ENCODE assay signal across 1 cellular context in the genomic region with DNA sequence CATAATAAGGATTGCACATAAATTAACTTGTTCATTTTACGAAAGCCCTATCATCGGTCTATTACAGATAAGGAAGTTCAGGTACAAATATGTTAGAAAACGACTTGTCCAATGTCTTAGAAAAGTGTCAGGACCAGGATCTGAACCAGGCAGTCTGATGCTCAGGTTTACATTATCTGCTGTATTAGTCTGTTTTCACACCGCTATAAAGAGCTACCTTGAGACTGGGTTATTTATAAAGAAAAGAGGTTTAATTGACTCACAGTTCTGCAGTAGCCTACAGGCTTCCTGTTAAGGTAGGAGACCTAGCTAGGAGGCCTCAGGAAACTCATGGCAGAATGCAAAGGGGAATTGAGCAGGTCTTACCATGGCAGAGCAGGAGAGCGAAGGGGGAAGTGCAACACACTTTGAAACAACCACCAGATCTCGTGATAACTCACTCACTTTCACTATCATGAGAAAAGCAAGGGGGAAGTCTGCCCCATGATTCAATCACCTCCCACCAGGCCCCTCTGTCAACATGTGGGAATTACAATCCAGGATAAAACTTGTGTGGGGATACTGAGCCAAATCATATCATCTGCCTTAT.
A peak's percentile ranks its signal among the peaks of the same experiment; 100 is the strongest.
TF ChIP-seq lines count a peak whose summit lies in the region.

No MANE protein-coding gene starts in this region.

TF ChIP-seq in K562, 482 proteins besides CTCF, POLR2A, EP300 and RAD21 (continued from another document and continues in another):
- TF ChIP-seq, protein P1, sequence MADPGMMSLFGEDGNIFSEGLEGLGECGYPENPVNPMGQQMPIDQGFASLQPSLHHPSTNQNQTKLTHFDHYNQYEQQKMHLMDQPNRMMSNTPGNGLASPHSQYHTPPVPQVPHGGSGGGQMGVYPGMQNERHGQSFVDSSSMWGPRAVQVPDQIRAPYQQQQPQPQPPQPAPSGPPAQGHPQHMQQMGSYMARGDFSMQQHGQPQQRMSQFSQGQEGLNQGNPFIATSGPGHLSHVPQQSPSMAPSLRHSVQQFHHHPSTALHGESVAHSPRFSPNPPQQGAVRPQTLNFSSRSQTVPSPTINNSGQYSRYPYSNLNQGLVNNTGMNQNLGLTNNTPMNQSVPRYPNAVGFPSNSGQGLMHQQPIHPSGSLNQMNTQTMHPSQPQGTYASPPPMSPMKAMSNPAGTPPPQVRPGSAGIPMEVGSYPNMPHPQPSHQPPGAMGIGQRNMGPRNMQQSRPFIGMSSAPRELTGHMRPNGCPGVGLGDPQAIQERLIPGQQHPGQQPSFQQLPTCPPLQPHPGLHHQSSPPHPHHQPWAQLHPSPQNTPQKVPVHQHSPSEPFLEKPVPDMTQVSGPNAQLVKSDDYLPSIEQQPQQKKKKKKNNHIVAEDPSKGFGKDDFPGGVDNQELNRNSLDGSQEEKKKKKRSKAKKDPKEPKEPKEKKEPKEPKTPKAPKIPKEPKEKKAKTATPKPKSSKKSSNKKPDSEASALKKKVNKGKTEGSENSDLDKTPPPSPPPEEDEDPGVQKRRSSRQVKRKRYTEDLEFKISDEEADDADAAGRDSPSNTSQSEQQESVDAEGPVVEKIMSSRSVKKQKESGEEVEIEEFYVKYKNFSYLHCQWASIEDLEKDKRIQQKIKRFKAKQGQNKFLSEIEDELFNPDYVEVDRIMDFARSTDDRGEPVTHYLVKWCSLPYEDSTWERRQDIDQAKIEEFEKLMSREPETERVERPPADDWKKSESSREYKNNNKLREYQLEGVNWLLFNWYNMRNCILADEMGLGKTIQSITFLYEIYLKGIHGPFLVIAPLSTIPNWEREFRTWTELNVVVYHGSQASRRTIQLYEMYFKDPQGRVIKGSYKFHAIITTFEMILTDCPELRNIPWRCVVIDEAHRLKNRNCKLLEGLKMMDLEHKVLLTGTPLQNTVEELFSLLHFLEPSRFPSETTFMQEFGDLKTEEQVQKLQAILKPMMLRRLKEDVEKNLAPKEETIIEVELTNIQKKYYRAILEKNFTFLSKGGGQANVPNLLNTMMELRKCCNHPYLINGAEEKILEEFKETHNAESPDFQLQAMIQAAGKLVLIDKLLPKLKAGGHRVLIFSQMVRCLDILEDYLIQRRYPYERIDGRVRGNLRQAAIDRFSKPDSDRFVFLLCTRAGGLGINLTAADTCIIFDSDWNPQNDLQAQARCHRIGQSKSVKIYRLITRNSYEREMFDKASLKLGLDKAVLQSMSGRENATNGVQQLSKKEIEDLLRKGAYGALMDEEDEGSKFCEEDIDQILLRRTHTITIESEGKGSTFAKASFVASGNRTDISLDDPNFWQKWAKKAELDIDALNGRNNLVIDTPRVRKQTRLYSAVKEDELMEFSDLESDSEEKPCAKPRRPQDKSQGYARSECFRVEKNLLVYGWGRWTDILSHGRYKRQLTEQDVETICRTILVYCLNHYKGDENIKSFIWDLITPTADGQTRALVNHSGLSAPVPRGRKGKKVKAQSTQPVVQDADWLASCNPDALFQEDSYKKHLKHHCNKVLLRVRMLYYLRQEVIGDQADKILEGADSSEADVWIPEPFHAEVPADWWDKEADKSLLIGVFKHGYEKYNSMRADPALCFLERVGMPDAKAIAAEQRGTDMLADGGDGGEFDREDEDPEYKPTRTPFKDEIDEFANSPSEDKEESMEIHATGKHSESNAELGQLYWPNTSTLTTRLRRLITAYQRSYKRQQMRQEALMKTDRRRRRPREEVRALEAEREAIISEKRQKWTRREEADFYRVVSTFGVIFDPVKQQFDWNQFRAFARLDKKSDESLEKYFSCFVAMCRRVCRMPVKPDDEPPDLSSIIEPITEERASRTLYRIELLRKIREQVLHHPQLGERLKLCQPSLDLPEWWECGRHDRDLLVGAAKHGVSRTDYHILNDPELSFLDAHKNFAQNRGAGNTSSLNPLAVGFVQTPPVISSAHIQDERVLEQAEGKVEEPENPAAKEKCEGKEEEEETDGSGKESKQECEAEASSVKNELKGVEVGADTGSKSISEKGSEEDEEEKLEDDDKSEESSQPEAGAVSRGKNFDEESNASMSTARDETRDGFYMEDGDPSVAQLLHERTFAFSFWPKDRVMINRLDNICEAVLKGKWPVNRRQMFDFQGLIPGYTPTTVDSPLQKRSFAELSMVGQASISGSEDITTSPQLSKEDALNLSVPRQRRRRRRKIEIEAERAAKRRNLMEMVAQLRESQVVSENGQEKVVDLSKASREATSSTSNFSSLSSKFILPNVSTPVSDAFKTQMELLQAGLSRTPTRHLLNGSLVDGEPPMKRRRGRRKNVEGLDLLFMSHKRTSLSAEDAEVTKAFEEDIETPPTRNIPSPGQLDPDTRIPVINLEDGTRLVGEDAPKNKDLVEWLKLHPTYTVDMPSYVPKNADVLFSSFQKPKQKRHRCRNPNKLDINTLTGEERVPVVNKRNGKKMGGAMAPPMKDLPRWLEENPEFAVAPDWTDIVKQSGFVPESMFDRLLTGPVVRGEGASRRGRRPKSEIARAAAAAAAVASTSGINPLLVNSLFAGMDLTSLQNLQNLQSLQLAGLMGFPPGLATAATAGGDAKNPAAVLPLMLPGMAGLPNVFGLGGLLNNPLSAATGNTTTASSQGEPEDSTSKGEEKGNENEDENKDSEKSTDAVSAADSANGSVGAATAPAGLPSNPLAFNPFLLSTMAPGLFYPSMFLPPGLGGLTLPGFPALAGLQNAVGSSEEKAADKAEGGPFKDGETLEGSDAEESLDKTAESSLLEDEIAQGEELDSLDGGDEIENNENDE (IDR thresholded peaks at IDR 0.05; ENCODE audit: low read depth, low read length), result no peak
- TF ChIP-seq SIN3B (IDR thresholded peaks at IDR 0.05; ENCODE audit: low read depth), result no peak
- no peak for TF ChIP-seq YY1 (IDR thresholded peaks at IDR 0.05; ENCODE audit: borderline replicate concordance in 1 of 3, control insufficient read depth in 1 of 3, extremely low read depth in 1 of 3, insufficient read depth in 3 of 3, insufficient read length in 1 of 3, insufficient replicate concordance in 2 of 3, low read depth in 1 of 3, low read length in 2 of 3)
- peak; percentile 9; the same call in 1 of the 2 replicates for TF ChIP-seq CC2D1A (IDR thresholded peaks at IDR 0.05)
- TF ChIP-seq FIP1L1 (IDR thresholded peaks at IDR 0.05; ENCODE audit: low read depth, low read length, poor library complexity, severe bottlenecking), result no peak
- no peak for TF ChIP-seq ZNF3 (CRISPR knock-in tag; IDR thresholded peaks at IDR 0.05)
- TF ChIP-seq SMC3 (conservative IDR thresholded peaks at IDR 0.05; ENCODE audit: insufficient read depth, low read depth, low read length), result no peak
- no peak for TF ChIP-seq SNRNP70 (optimal IDR thresholded peaks at IDR 0.05; ENCODE audit: low read depth, low read length)
- no peak for TF ChIP-seq NR1H2 (CRISPR knock-in tag; IDR thresholded peaks at IDR 0.05)
- no peak for TF ChIP-seq CBFB (CRISPR knock-in tag; IDR thresholded peaks at IDR 0.05)
- TF ChIP-seq CHD2 (IDR thresholded peaks at IDR 0.05; ENCODE audit: low read depth, low read length), result peak; percentile 67
- TF ChIP-seq ZNF239 (CRISPR knock-in tag; IDR thresholded peaks at IDR 0.05), result no peak
- TF ChIP-seq DACH1 (IDR thresholded peaks at IDR 0.05; ENCODE audit: partially characterized antibody), result no peak
- TF ChIP-seq ZNF175 (CRISPR knock-in tag; IDR thresholded peaks at IDR 0.05; ENCODE audit: low read depth), result no peak
- no peak for TF ChIP-seq PHB (CRISPR knock-in tag; IDR thresholded peaks at IDR 0.05)
- TF ChIP-seq, protein P2, sequence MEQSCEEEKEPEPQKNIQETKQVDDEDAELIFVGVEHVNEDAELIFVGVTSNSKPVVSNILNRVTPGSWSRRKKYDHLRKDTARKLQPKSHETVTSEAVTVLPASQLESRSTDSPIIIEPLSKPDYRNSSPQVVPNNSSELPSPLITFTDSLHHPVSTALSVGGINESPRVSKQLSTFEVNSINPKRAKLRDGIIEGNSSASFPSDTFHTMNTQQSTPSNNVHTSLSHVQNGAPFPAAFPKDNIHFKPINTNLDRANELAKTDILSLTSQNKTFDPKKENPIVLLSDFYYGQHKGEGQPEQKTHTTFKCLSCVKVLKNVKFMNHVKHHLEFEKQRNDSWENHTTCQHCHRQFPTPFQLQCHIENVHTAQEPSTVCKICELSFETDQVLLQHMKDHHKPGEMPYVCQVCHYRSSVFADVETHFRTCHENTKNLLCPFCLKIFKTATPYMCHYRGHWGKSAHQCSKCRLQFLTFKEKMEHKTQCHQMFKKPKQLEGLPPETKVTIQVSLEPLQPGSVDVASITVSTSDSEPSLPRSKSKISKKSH (CRISPR knock-in tag; IDR thresholded peaks at IDR 0.05), result no peak
- no peak for TF ChIP-seq SRSF3 (IDR thresholded peaks at IDR 0.05; ENCODE audit: insufficient read depth, low read length)
- no peak for TF ChIP-seq NRF1 (conservative IDR thresholded peaks at IDR 0.05 in 1 of 2, IDR thresholded peaks at IDR 0.05 in 1 of 2)
- TF ChIP-seq, protein P3, sequence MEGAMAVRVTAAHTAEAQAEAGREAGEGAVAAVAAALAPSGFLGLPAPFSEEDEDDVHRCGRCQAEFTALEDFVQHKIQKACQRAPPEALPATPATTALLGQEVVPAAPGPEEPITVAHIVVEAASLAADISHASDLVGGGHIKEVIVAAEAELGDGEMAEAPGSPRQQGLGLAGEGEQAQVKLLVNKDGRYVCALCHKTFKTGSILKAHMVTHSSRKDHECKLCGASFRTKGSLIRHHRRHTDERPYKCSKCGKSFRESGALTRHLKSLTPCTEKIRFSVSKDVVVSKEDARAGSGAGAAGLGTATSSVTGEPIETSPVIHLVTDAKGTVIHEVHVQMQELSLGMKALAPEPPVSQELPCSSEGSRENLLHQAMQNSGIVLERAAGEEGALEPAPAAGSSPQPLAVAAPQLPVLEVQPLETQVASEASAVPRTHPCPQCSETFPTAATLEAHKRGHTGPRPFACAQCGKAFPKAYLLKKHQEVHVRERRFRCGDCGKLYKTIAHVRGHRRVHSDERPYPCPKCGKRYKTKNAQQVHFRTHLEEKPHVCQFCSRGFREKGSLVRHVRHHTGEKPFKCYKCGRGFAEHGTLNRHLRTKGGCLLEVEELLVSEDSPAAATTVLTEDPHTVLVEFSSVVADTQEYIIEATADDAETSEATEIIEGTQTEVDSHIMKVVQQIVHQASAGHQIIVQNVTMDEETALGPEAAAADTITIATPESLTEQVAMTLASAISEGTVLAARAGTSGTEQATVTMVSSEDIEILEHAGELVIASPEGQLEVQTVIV (CRISPR knock-in tag; IDR thresholded peaks at IDR 0.05; ENCODE audit: borderline replicate concordance), result no peak
- no peak for TF ChIP-seq U2AF2 (optimal IDR thresholded peaks at IDR 0.05; ENCODE audit: low read depth, low read length)
- TF ChIP-seq, protein P4, sequence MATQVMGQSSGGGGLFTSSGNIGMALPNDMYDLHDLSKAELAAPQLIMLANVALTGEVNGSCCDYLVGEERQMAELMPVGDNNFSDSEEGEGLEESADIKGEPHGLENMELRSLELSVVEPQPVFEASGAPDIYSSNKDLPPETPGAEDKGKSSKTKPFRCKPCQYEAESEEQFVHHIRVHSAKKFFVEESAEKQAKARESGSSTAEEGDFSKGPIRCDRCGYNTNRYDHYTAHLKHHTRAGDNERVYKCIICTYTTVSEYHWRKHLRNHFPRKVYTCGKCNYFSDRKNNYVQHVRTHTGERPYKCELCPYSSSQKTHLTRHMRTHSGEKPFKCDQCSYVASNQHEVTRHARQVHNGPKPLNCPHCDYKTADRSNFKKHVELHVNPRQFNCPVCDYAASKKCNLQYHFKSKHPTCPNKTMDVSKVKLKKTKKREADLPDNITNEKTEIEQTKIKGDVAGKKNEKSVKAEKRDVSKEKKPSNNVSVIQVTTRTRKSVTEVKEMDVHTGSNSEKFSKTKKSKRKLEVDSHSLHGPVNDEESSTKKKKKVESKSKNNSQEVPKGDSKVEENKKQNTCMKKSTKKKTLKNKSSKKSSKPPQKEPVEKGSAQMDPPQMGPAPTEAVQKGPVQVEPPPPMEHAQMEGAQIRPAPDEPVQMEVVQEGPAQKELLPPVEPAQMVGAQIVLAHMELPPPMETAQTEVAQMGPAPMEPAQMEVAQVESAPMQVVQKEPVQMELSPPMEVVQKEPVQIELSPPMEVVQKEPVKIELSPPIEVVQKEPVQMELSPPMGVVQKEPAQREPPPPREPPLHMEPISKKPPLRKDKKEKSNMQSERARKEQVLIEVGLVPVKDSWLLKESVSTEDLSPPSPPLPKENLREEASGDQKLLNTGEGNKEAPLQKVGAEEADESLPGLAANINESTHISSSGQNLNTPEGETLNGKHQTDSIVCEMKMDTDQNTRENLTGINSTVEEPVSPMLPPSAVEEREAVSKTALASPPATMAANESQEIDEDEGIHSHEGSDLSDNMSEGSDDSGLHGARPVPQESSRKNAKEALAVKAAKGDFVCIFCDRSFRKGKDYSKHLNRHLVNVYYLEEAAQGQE (CRISPR knock-in tag; IDR thresholded peaks at IDR 0.05; ENCODE audit: low read depth), result no peak
- TF ChIP-seq, protein P5, sequence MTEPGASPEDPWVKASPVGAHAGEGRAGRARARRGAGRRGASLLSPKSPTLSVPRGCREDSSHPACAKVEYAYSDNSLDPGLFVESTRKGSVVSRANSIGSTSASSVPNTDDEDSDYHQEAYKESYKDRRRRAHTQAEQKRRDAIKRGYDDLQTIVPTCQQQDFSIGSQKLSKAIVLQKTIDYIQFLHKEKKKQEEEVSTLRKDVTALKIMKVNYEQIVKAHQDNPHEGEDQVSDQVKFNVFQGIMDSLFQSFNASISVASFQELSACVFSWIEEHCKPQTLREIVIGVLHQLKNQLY (CRISPR knock-in tag; conservative IDR thresholded peaks at IDR 0.05), result no peak
- no peak for TF ChIP-seq POLR2G (IDR thresholded peaks at IDR 0.05; ENCODE audit: low read depth, low read length)
- no peak for TF ChIP-seq JUND (IDR thresholded peaks at IDR 0.05; ENCODE audit: borderline replicate concordance, low read depth, low read length)
- 0 out of 3 replicates have a peak, but pooled peaks have one; percentile 14 for TF ChIP-seq JUND (tag; IDR thresholded peaks at IDR 0.05; ENCODE audit: borderline replicate concordance, low read depth, low read length)
- TF ChIP-seq SPI1 (IDR thresholded peaks at IDR 0.05; ENCODE audit: borderline replicate concordance, low read depth, low read length), result peak; percentile 85
- no peak for TF ChIP-seq RBM14 (IDR thresholded peaks at IDR 0.05; ENCODE audit: borderline replicate concordance, insufficient read depth, low read depth, low read length)
- TF ChIP-seq HMGN3 (IDR thresholded peaks at IDR 0.05; ENCODE audit: borderline replicate concordance, extremely low read depth, insufficient read length, low read depth, low read length), result no peak
- no peak for TF ChIP-seq POLR2B (IDR thresholded peaks at IDR 0.05; ENCODE audit: low read depth, partially characterized antibody)
- TF ChIP-seq SUPT5H (IDR thresholded peaks at IDR 0.05), result no peak
- TF ChIP-seq CEBPG (CRISPR knock-in tag; IDR thresholded peaks at IDR 0.05), result no peak
- no peak for TF ChIP-seq CEBPG (tag; conservative IDR thresholded peaks at IDR 0.05 in 1 of 2, IDR thresholded peaks at IDR 0.05 in 1 of 2)
- TF ChIP-seq, protein P6, sequence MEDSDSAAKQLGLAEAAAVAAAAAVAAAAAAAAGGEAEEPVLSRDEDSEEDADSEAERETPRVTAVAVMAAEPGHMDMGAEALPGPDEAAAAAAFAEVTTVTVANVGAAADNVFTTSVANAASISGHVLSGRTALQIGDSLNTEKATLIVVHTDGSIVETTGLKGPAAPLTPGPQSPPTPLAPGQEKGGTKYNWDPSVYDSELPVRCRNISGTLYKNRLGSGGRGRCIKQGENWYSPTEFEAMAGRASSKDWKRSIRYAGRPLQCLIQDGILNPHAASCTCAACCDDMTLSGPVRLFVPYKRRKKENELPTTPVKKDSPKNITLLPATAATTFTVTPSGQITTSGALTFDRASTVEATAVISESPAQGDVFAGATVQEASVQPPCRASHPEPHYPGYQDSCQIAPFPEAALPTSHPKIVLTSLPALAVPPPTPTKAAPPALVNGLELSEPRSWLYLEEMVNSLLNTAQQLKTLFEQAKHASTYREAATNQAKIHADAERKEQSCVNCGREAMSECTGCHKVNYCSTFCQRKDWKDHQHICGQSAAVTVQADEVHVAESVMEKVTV (CRISPR knock-in tag; IDR thresholded peaks at IDR 0.05), result no peak
- no peak for TF ChIP-seq MYNN (IDR thresholded peaks at IDR 0.05)
- no peak for TF ChIP-seq MYNN (CRISPR knock-in tag; IDR thresholded peaks at IDR 0.05)
